11 cellular contexts compared by ENCODE assay signal in genomic region chr4:6701371-6701770, GRCh38. TPM values are rescaled to one million over a fixed set of nuclear protein-coding genes. Genes with fewer than 3 reads are reported as not detected.
DNase-seq lines count a peak whose midpoint lies in the region; ATAC-seq and TF ChIP-seq lines count a peak whose summit lies in the region.
"Had no signal": no experiment of that assay in that cellular context is flagged by ENCODE, and none has a peak within 500 bp of the region (broad histone marks: within the 10 kb centered on the region; RNA-seq: fewer than 3 reads in every experiment).

No MANE protein-coding gene starts in this region.

- TF ChIP-seq CTCF in AG04450 (IDR thresholded peaks at IDR 0.05; ENCODE audit: low read depth, low read length) (peak; percentile 26), GM10266 (IDR thresholded peaks at IDR 0.05; ENCODE audit: control insufficient read depth, insufficient read depth, low read depth, missing control alignments) (peak; percentile 33), VCaP (conservative IDR thresholded peaks at IDR 0.05) (peak; percentile 47), foreskin fibroblast (IDR thresholded peaks at IDR 0.05; ENCODE audit: low read depth, low read length) (peak; percentile 14)

- CTCF ChIA-PET in AG04450 (lab: Charles Lee) = no interaction called here

- no peak for ATAC-seq in HG03571 (IDR thresholded peaks at IDR 0.05; ENCODE audit: unreplicated experiment)
- ATAC-seq: stimulated activated effector memory CD8-positive, alpha-beta T cell treated with anti-CD3 and anti-CD28 coated beads, Interleukin-12 subunit alpha, Interleukin-12 subunit beta, amount 100 ng/mL, for 72 hours had no signal

- no peaks in the 10 kb centered on the region for H3K27me3 ChIP-seq in AG04450 (ENCODE audit: control insufficient read depth, insufficient read depth, low read length)
- H3K27me3 ChIP-seq: esophagus squamous epithelium had no signal

- H3K4me3 ChIP-seq in AG04450 (ENCODE audit: low read depth, low read length) = no peak overlapping the region
- no peak overlapping the region for H3K4me3 ChIP-seq in foreskin fibroblast (ENCODE audit: low read depth in 1 of 2, low read length in 2 of 2)
- H3K4me3 ChIP-seq: esophagus squamous epithelium had no signal

- no peak overlapping the region for H3K27ac ChIP-seq in AG04450 (ENCODE audit: low read depth, low read length)
- no peak overlapping the region for H3K27ac ChIP-seq in VCaP
- H3K27ac ChIP-seq: esophagus squamous epithelium had no signal

- DNase-seq in AG04450 (ENCODE audit: low read depth, low spot score) (no peak), GM10266 (ENCODE audit: extremely low spot score) (no peak), foreskin fibroblast (no peak), nucleus accumbens (lab: John Stamatoyannopoulos, UW) (no peak), AG08396 (ENCODE audit: low spot score) (no peak), DMS153 (lab: John Stamatoyannopoulos, UW) (no peak)
- DNase-seq: esophagus squamous epithelium had no signal

- peaks cover 7% of the 10 kb centered on the region for H3K9me3 ChIP-seq in AG04450 (ENCODE audit: control insufficient read depth, insufficient read depth, low read length)
- H3K9me3 ChIP-seq: esophagus squamous epithelium had no signal

- POLR2A ChIA-PET in AG04450 (lab: Yijun Ruan, JAX) = no interaction called here

RNA-seq across cellular contexts. Expression of gene S100P, which starts 7.7 kb away (rescaled TPM):
- polyA plus RNA-seq in AG04450 (2011; rRNA removed) = 0.40 TPM in 1 of 2 replicates, not detected in the other
- polyA minus RNA-seq in AG04450 (2011; rRNA and poly(A)+ RNA removed) = not detected in 2 replicates
- polyA plus RNA-seq: neural cell had no signal

RNA-seq across cellular contexts. Expression of gene MRFAP1L1, which starts 8.3 kb away (rescaled TPM):
- polyA plus RNA-seq in AG04450 (2011; rRNA removed) = 70.6 and 96.5 TPM in 2 replicates
- polyA minus RNA-seq in AG04450 (2011; rRNA and poly(A)+ RNA removed) = 25.1 and 32.7 TPM in 2 replicates

RNA-seq across cellular contexts. Expression of gene BLOC1S4, which starts 14.6 kb away (rescaled TPM):
- 14.5 and 15.4 TPM in 2 replicates for polyA plus RNA-seq in AG04450 (2011; rRNA removed)
- 4.6 and 5.1 TPM in 2 replicates for polyA minus RNA-seq in AG04450 (2011; rRNA and poly(A)+ RNA removed)
